ENCODE assay signal across 1 cellular context in the genomic region with DNA sequence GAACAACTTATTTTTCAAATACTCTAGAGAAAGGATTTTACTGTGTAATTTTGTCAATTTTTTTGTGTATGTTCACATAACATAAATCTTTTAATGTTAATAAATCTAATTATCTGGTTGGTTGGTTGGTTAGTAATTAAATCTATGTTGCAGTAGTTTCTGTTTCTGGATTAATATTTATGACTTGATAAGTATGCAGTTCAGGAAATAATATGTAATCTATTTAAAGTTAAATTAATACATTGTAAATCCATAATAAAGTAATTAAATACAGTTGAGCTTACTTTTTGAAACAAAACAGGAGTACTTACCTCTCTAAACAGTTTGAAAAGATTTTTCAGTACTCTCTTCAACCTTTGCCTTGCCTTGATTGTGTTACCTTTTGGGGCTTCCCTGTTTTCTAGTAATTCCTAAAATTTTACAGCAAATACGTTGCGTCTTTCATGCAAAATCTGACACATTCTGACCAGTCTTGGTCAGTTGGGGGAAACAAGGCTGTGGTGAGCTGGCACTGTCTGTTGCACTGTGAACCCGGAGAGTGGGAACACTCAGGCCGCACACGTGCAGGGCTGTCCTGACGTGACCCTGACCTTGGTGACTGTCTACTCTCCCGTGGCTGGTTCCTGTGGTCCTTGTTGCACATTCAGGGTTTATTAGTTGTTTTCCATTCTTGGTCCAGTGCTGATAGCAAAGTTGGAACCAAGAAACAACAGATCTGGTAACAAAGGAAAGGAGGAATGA.
TF ChIP-seq lines count a peak whose summit lies in the region.

No MANE protein-coding gene starts in this region.

TF ChIP-seq in HepG2, 621 proteins besides CTCF, POLR2A, EP300 and RAD21 (continued from another document and continues in another):
- TF ChIP-seq, protein P1, sequence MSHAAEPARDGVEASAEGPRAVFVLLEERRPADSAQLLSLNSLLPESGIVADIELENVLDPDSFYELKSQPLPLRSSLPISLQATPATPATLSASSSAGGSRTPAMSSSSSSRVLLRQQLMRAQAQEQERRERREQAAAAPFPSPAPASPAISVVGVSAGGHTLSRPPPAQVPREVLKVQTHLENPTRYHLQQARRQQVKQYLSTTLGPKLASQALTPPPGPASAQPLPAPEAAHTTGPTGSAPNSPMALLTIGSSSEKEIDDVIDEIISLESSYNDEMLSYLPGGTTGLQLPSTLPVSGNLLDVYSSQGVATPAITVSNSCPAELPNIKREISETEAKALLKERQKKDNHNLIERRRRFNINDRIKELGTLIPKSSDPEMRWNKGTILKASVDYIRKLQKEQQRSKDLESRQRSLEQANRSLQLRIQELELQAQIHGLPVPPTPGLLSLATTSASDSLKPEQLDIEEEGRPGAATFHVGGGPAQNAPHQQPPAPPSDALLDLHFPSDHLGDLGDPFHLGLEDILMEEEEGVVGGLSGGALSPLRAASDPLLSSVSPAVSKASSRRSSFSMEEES (CRISPR knock-in tag; IDR thresholded peaks at IDR 0.05) = peak; percentile 56; the same call in 1 of the 2 replicates
- TF ChIP-seq ZNF143 (CRISPR knock-in tag; IDR thresholded peaks at IDR 0.05) = no peak
- 0 out of 2 replicates have a peak, but pooled peaks have one; percentile 28 for TF ChIP-seq ZNF878 (CRISPR knock-in tag; IDR thresholded peaks at IDR 0.05)
- TF ChIP-seq KDM6A (CRISPR knock-in tag; IDR thresholded peaks at IDR 0.05; ENCODE audit: low read depth) = 0 out of 2 replicates have a peak, but pooled peaks have one; percentile 16
- TF ChIP-seq TSC22D2 (CRISPR knock-in tag; IDR thresholded peaks at IDR 0.05; ENCODE audit: borderline replicate concordance) = no peak
- TF ChIP-seq, protein P2, sequence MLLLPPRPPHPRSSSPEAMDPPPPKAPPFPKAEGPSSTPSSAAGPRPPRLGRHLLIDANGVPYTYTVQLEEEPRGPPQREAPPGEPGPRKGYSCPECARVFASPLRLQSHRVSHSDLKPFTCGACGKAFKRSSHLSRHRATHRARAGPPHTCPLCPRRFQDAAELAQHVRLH (CRISPR knock-in tag; IDR thresholded peaks at IDR 0.05; ENCODE audit: borderline replicate concordance, low read depth) = 0 out of 2 replicates have a peak, but pooled peaks have one; percentile 47
- no peak for TF ChIP-seq ZNF713 (CRISPR knock-in tag; IDR thresholded peaks at IDR 0.05)
- TF ChIP-seq ZNF234 (CRISPR knock-in tag; conservative IDR thresholded peaks at IDR 0.05) = no peak
- no peak for TF ChIP-seq PCBP2 (optimal IDR thresholded peaks at IDR 0.05; ENCODE audit: low read depth, low read length, poor library complexity, severe bottlenecking)
- TF ChIP-seq, protein P3, sequence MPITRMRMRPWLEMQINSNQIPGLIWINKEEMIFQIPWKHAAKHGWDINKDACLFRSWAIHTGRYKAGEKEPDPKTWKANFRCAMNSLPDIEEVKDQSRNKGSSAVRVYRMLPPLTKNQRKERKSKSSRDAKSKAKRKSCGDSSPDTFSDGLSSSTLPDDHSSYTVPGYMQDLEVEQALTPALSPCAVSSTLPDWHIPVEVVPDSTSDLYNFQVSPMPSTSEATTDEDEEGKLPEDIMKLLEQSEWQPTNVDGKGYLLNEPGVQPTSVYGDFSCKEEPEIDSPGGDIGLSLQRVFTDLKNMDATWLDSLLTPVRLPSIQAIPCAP (CRISPR knock-in tag; IDR thresholded peaks at IDR 0.05; ENCODE audit: low read depth) = no peak
- no peak for TF ChIP-seq CHCHD3 (CRISPR knock-in tag; IDR thresholded peaks at IDR 0.05)
- TF ChIP-seq MEIS2 (CRISPR knock-in tag; IDR thresholded peaks at IDR 0.05) = 0 out of 2 replicates have a peak, but pooled peaks have one; percentile 31
- TF ChIP-seq CREB1 (IDR thresholded peaks at IDR 0.05) = peak; percentile 61
- no peak; the same call in 1 of the 2 replicates for TF ChIP-seq CREB1 (CRISPR knock-in tag; IDR thresholded peaks at IDR 0.05)
- TF ChIP-seq ZNF501 (CRISPR knock-in tag; IDR thresholded peaks at IDR 0.05) = 0 out of 2 replicates have a peak, but pooled peaks have one; percentile 27
- no peak for TF ChIP-seq HHEX (CRISPR knock-in tag; IDR thresholded peaks at IDR 0.05)
- TF ChIP-seq MTA3 (CRISPR knock-in tag; IDR thresholded peaks at IDR 0.05) = no peak
- peak; percentile 49; the same call in 1 of the 2 replicates for TF ChIP-seq KMT2B (CRISPR knock-in tag; IDR thresholded peaks at IDR 0.05)
- peak; percentile 87; the same call in 1 of the 2 replicates for TF ChIP-seq MTA1 (CRISPR knock-in tag; IDR thresholded peaks at IDR 0.05; ENCODE audit: borderline replicate concordance)
- TF ChIP-seq, protein P4, sequence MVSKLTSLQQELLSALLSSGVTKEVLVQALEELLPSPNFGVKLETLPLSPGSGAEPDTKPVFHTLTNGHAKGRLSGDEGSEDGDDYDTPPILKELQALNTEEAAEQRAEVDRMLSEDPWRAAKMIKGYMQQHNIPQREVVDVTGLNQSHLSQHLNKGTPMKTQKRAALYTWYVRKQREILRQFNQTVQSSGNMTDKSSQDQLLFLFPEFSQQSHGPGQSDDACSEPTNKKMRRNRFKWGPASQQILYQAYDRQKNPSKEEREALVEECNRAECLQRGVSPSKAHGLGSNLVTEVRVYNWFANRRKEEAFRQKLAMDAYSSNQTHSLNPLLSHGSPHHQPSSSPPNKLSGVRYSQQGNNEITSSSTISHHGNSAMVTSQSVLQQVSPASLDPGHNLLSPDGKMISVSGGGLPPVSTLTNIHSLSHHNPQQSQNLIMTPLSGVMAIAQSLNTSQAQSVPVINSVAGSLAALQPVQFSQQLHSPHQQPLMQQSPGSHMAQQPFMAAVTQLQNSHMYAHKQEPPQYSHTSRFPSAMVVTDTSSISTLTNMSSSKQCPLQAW (CRISPR knock-in tag; IDR thresholded peaks at IDR 0.05) = peak; percentile 60; the same call in 1 of the 2 replicates
- no peak for TF ChIP-seq STAG1 (CRISPR knock-in tag; IDR thresholded peaks at IDR 0.05)
- no peak for TF ChIP-seq HIVEP1 (CRISPR knock-in tag; IDR thresholded peaks at IDR 0.05)
- TF ChIP-seq, protein P5, sequence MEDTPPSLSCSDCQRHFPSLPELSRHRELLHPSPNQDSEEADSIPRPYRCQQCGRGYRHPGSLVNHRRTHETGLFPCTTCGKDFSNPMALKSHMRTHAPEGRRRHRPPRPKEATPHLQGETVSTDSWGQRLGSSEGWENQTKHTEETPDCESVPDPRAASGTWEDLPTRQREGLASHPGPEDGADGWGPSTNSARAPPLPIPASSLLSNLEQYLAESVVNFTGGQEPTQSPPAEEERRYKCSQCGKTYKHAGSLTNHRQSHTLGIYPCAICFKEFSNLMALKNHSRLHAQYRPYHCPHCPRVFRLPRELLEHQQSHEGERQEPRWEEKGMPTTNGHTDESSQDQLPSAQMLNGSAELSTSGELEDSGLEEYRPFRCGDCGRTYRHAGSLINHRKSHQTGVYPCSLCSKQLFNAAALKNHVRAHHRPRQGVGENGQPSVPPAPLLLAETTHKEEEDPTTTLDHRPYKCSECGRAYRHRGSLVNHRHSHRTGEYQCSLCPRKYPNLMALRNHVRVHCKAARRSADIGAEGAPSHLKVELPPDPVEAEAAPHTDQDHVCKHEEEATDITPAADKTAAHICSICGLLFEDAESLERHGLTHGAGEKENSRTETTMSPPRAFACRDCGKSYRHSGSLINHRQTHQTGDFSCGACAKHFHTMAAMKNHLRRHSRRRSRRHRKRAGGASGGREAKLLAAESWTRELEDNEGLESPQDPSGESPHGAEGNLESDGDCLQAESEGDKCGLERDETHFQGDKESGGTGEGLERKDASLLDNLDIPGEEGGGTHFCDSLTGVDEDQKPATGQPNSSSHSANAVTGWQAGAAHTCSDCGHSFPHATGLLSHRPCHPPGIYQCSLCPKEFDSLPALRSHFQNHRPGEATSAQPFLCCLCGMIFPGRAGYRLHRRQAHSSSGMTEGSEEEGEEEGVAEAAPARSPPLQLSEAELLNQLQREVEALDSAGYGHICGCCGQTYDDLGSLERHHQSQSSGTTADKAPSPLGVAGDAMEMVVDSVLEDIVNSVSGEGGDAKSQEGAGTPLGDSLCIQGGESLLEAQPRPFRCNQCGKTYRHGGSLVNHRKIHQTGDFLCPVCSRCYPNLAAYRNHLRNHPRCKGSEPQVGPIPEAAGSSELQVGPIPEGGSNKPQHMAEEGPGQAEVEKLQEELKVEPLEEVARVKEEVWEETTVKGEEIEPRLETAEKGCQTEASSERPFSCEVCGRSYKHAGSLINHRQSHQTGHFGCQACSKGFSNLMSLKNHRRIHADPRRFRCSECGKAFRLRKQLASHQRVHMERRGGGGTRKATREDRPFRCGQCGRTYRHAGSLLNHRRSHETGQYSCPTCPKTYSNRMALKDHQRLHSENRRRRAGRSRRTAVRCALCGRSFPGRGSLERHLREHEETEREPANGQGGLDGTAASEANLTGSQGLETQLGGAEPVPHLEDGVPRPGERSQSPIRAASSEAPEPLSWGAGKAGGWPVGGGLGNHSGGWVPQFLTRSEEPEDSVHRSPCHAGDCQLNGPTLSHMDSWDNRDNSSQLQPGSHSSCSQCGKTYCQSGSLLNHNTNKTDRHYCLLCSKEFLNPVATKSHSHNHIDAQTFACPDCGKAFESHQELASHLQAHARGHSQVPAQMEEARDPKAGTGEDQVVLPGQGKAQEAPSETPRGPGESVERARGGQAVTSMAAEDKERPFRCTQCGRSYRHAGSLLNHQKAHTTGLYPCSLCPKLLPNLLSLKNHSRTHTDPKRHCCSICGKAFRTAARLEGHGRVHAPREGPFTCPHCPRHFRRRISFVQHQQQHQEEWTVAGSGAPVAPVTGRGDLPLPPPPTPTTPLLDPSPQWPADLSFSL (CRISPR knock-in tag; IDR thresholded peaks at IDR 0.05) = peak; percentile 60; the same call in 1 of the 2 replicates
- TF ChIP-seq, protein P6, sequence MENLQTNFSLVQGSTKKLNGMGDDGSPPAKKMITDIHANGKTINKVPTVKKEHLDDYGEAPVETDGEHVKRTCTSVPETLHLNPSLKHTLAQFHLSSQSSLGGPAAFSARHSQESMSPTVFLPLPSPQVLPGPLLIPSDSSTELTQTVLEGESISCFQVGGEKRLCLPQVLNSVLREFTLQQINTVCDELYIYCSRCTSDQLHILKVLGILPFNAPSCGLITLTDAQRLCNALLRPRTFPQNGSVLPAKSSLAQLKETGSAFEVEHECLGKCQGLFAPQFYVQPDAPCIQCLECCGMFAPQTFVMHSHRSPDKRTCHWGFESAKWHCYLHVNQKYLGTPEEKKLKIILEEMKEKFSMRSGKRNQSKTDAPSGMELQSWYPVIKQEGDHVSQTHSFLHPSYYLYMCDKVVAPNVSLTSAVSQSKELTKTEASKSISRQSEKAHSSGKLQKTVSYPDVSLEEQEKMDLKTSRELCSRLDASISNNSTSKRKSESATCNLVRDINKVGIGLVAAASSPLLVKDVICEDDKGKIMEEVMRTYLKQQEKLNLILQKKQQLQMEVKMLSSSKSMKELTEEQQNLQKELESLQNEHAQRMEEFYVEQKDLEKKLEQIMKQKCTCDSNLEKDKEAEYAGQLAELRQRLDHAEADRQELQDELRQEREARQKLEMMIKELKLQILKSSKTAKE (CRISPR knock-in tag; IDR thresholded peaks at IDR 0.05; ENCODE audit: borderline replicate concordance) = peak; percentile 95
- TF ChIP-seq ZNF546 (CRISPR knock-in tag; conservative IDR thresholded peaks at IDR 0.05) = no peak
- no peak for TF ChIP-seq ZNF335 (CRISPR knock-in tag; IDR thresholded peaks at IDR 0.05)
- TF ChIP-seq SP140L (CRISPR knock-in tag; IDR thresholded peaks at IDR 0.05; ENCODE audit: borderline replicate concordance) = peak; percentile 83; the same call in 1 of the 2 replicates
- TF ChIP-seq SIX4 (CRISPR knock-in tag; IDR thresholded peaks at IDR 0.05) = 0 out of 2 replicates have a peak, but pooled peaks have one; percentile 31
- TF ChIP-seq RBFOX2 (IDR thresholded peaks at IDR 0.05; ENCODE audit: low read depth, low read length) = no peak
- TF ChIP-seq, protein P7, sequence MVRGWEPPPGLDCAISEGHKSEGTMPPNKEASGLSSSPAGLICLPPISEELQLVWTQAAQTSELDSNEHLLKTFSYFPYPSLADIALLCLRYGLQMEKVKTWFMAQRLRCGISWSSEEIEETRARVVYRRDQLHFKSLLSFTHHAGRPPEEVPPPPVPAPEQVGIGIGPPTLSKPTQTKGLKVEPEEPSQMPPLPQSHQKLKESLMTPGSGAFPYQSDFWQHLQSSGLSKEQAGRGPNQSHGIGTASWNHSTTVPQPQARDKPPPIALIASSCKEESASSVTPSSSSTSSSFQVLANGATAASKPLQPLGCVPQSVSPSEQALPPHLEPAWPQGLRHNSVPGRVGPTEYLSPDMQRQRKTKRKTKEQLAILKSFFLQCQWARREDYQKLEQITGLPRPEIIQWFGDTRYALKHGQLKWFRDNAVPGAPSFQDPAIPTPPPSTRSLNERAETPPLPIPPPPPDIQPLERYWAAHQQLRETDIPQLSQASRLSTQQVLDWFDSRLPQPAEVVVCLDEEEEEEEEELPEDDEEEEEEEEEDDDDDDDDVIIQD (CRISPR knock-in tag; IDR thresholded peaks at IDR 0.05; ENCODE audit: low read depth) = peak; percentile 83
- TF ChIP-seq, protein P8, sequence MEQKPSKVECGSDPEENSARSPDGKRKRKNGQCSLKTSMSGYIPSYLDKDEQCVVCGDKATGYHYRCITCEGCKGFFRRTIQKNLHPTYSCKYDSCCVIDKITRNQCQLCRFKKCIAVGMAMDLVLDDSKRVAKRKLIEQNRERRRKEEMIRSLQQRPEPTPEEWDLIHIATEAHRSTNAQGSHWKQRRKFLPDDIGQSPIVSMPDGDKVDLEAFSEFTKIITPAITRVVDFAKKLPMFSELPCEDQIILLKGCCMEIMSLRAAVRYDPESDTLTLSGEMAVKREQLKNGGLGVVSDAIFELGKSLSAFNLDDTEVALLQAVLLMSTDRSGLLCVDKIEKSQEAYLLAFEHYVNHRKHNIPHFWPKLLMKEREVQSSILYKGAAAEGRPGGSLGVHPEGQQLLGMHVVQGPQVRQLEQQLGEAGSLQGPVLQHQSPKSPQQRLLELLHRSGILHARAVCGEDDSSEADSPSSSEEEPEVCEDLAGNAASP (CRISPR knock-in tag; IDR thresholded peaks at IDR 0.05; ENCODE audit: borderline replicate concordance) = peak; percentile 100
- TF ChIP-seq REPIN1 (CRISPR knock-in tag; IDR thresholded peaks at IDR 0.05; ENCODE audit: borderline replicate concordance, low read depth) = 0 out of 2 replicates have a peak, but pooled peaks have one; percentile 29
- TF ChIP-seq ZNF781 (CRISPR knock-in tag; IDR thresholded peaks at IDR 0.05; ENCODE audit: borderline replicate concordance, not compliant biosample characterization) = no peak
- TF ChIP-seq MIXL1 (CRISPR knock-in tag; IDR thresholded peaks at IDR 0.05) = peak; percentile 73
- TF ChIP-seq RFXAP (CRISPR knock-in tag; IDR thresholded peaks at IDR 0.05; ENCODE audit: borderline replicate concordance) = no peak
- TF ChIP-seq SKI (IDR thresholded peaks at IDR 0.05; ENCODE audit: partially characterized antibody) = peak; percentile 97
- TF ChIP-seq, protein P9, sequence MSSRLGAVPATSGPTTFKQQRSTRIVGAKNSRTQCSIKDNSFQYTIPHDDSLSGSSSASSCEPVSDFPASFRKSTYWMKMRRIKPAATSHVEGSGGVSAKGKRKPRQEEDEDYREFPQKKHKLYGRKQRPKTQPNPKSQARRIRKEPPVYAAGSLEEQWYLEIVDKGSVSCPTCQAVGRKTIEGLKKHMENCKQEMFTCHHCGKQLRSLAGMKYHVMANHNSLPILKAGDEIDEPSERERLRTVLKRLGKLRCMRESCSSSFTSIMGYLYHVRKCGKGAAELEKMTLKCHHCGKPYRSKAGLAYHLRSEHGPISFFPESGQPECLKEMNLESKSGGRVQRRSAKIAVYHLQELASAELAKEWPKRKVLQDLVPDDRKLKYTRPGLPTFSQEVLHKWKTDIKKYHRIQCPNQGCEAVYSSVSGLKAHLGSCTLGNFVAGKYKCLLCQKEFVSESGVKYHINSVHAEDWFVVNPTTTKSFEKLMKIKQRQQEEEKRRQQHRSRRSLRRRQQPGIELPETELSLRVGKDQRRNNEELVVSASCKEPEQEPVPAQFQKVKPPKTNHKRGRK (CRISPR knock-in tag; IDR thresholded peaks at IDR 0.05) = no peak
- TF ChIP-seq SAP130 (CRISPR knock-in tag; IDR thresholded peaks at IDR 0.05; ENCODE audit: low read depth) = peak; percentile 89
- no peak for TF ChIP-seq ZNF326 (CRISPR knock-in tag; IDR thresholded peaks at IDR 0.05; ENCODE audit: borderline replicate concordance)
- TF ChIP-seq ZNF264 (CRISPR knock-in tag; IDR thresholded peaks at IDR 0.05) = no peak
- TF ChIP-seq CBX5 (CRISPR knock-in tag; IDR thresholded peaks at IDR 0.05; ENCODE audit: borderline replicate concordance) = peak; percentile 73; the same call in 1 of the 2 replicates
- peak; percentile 29; the same call in 1 of the 2 replicates for TF ChIP-seq GATAD1 (CRISPR knock-in tag; IDR thresholded peaks at IDR 0.05)
